In genomic region chr20:44959896-44960852, GRCh38 we compare ENCODE assay signal across 1 cellular context.
TF ChIP-seq lines count a peak whose summit lies in the region.

TSS of gene TOMM34 (minus strand) at chr20:44960397. CDS start at chr20:44960333, 64 bp downstream.

TF ChIP-seq in HepG2, 621 proteins besides CTCF, POLR2A, EP300 and RAD21 (continued from another document and continues in another):
- TF ChIP-seq IRF2 (CRISPR knock-in tag; IDR thresholded peaks at IDR 0.05) (peak; percentile 84), ZFP82 (CRISPR knock-in tag; IDR thresholded peaks at IDR 0.05; ENCODE audit: borderline replicate concordance) (peak; percentile 98; the same call in 1 of the 2 replicates), NFAT5 (CRISPR knock-in tag; IDR thresholded peaks at IDR 0.05) (peak; percentile 91), ZNF224 (CRISPR knock-in tag; IDR thresholded peaks at IDR 0.05) (peak; percentile 83; the same call in 1 of the 2 replicates), KDM5A (IDR thresholded peaks at IDR 0.05; ENCODE audit: borderline replicate concordance, low read length) (peak; percentile 57; the same call in 1 of the 2 replicates), ZBTB38 (CRISPR knock-in tag; IDR thresholded peaks at IDR 0.05) (peak; percentile 93), MAX (IDR thresholded peaks at IDR 0.05) (peak; percentile 99), SAP130 (CRISPR knock-in tag; IDR thresholded peaks at IDR 0.05; ENCODE audit: low read depth) (peak; percentile 95), ZBTB49 (CRISPR knock-in tag; IDR thresholded peaks at IDR 0.05; ENCODE audit: borderline replicate concordance) (no peak), GLI4 (CRISPR knock-in tag; IDR thresholded peaks at IDR 0.05; ENCODE audit: borderline replicate concordance) (peak; percentile 95; the same call in 1 of the 2 replicates), TERF1 (CRISPR knock-in tag; IDR thresholded peaks at IDR 0.05) (peak; percentile 98), TFDP2 (CRISPR knock-in tag; IDR thresholded peaks at IDR 0.05) (peak; percentile 94), PCBP2 (optimal IDR thresholded peaks at IDR 0.05; ENCODE audit: low read depth, low read length, poor library complexity, severe bottlenecking) (no peak), KLF13 (CRISPR knock-in tag; IDR thresholded peaks at IDR 0.05) (peak; percentile 75; the same call in 1 of the 2 replicates), PREB (CRISPR knock-in tag; IDR thresholded peaks at IDR 0.05) (no peak), CC2D1A (CRISPR knock-in tag; IDR thresholded peaks at IDR 0.05) (peak; percentile 96; the same call in 1 of the 2 replicates), ZNF652 (CRISPR knock-in tag; IDR thresholded peaks at IDR 0.05; ENCODE audit: borderline replicate concordance, low read depth) (peak; percentile 41), SNAPC2 (CRISPR knock-in tag; IDR thresholded peaks at IDR 0.05) (peak; percentile 97), ZNF446 (CRISPR knock-in tag; IDR thresholded peaks at IDR 0.05) (peak; percentile 96), ZBTB7B (CRISPR knock-in tag; IDR thresholded peaks at IDR 0.05) (peak; percentile 71), PRDM10 (CRISPR knock-in tag; IDR thresholded peaks at IDR 0.05; ENCODE audit: low read depth) (peak; percentile 71; the same call in 1 of the 2 replicates), MXD3 (CRISPR knock-in tag; IDR thresholded peaks at IDR 0.05) (peak; percentile 98), HMGXB3 (CRISPR knock-in tag; IDR thresholded peaks at IDR 0.05; ENCODE audit: borderline replicate concordance) (peak; percentile 94), SRF (IDR thresholded peaks at IDR 0.05; ENCODE audit: low read depth, low read length) (no peak), ZNF710 (CRISPR knock-in tag; IDR thresholded peaks at IDR 0.05; ENCODE audit: borderline replicate concordance) (peak; percentile 63; the same call in 1 of the 2 replicates), REXO4 (CRISPR knock-in tag; IDR thresholded peaks at IDR 0.05; ENCODE audit: borderline replicate concordance) (peak; percentile 98), CEBPG (CRISPR knock-in tag; IDR thresholded peaks at IDR 0.05) (no peak), ZNF329 (CRISPR knock-in tag; IDR thresholded peaks at IDR 0.05; ENCODE audit: low read depth) (peak; percentile 87; the same call in 1 of the 2 replicates), ZNF639 (CRISPR knock-in tag; conservative IDR thresholded peaks at IDR 0.05) (peak; percentile 77)
